1 cellular context compared by ENCODE assay signal in the genomic region with DNA sequence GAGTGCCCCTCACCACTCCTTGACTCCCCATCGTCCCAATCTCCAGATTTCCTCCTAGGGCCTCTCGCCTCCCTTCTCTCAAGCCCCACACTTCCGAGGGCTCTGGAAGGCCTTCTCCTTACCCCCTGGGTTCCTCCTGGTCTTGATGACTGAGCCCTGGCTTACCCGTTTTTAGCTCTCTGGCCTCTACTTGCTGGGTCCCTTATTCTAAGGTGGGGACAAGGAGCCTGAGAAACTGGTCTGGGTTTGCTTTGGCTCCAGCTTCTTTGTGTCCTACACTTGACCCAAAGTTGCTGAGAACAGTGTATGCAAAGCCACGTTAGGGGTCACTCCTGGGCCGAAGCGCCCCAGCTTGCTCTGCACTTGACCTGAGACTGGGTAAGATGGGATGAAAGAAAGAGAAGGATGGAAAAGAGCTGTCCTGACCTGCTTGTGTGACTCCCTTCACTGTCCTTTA.
TF ChIP-seq lines count a peak whose summit lies in the region.

No MANE protein-coding gene starts in this region.

TF ChIP-seq in K562, 482 proteins besides CTCF, POLR2A, EP300 and RAD21 (continued from another document):
- peak; percentile 75; the same call in 1 of the 2 replicates for TF ChIP-seq ARID4B (CRISPR knock-in tag; IDR thresholded peaks at IDR 0.05)
- no peak for TF ChIP-seq POLR2G (IDR thresholded peaks at IDR 0.05; ENCODE audit: low read depth, low read length)
- no peak for TF ChIP-seq ZFX (CRISPR knock-in tag; IDR thresholded peaks at IDR 0.05)
- TF ChIP-seq EHMT2 (IDR thresholded peaks at IDR 0.05): peak; percentile 13; the same call in 1 of the 2 replicates
- TF ChIP-seq MBD2 (IDR thresholded peaks at IDR 0.05; ENCODE audit: borderline replicate concordance, low read depth): no peak
- TF ChIP-seq BCOR (IDR thresholded peaks at IDR 0.05): no peak
- no peak for TF ChIP-seq KDM2B (CRISPR knock-in tag; IDR thresholded peaks at IDR 0.05)
- peak; percentile 11; the same call in 1 of the 2 replicates for TF ChIP-seq L3MBTL2 (IDR thresholded peaks at IDR 0.05)
- no peak for TF ChIP-seq RBM14 (IDR thresholded peaks at IDR 0.05; ENCODE audit: borderline replicate concordance, insufficient read depth, low read depth, low read length)
- TF ChIP-seq TEAD4 (IDR thresholded peaks at IDR 0.05; ENCODE audit: low read length): no peak
- TF ChIP-seq TEAD4 (CRISPR knock-in tag; IDR thresholded peaks at IDR 0.05; ENCODE audit: borderline replicate concordance): no peak
- TF ChIP-seq TRIM24 (IDR thresholded peaks at IDR 0.05): no peak
- TF ChIP-seq TAL1 (IDR thresholded peaks at IDR 0.05): no peak
- no peak for TF ChIP-seq CSDE1 (IDR thresholded peaks at IDR 0.05)
- no peak for TF ChIP-seq SRSF9 (IDR thresholded peaks at IDR 0.05; ENCODE audit: borderline replicate concordance, low read depth, low read length)
- TF ChIP-seq STAT5B (CRISPR knock-in tag; IDR thresholded peaks at IDR 0.05): no peak
- no peak for TF ChIP-seq JUN (IDR thresholded peaks at IDR 0.05; ENCODE audit: borderline replicate concordance, low read depth, low read length)
- 0 out of 2 replicates have a peak, but pooled peaks have one; percentile 53 for TF ChIP-seq JUN (CRISPR knock-in tag; IDR thresholded peaks at IDR 0.05; ENCODE audit: borderline replicate concordance)
- no peak for TF ChIP-seq CREBBP (IDR thresholded peaks at IDR 0.05; ENCODE audit: low read depth, low read length)
- TF ChIP-seq ZNF384 (IDR thresholded peaks at IDR 0.05; ENCODE audit: low read depth, low read length): no peak
- TF ChIP-seq UBTF (IDR thresholded peaks at IDR 0.05; ENCODE audit: borderline replicate concordance in 1 of 2, low read depth in 2 of 2, low read length in 2 of 2): 0 out of 4 replicates have a peak, but pooled peaks of 1 of the 2 experiments have one; percentile 44
- no peak for TF ChIP-seq SIRT6 (IDR thresholded peaks at IDR 0.05; ENCODE audit: low read depth, low read length)
